Comparison of ENCODE assay signal across 19 cellular contexts in genomic region chr9:93967020-93967803, GRCh38. TPM values are rescaled to one million over a fixed set of nuclear protein-coding genes. Genes with fewer than 3 reads are reported as not detected.
A peak's percentile ranks its signal among the peaks of the same experiment; 100 is the strongest.
DNase-seq lines count a peak whose midpoint lies in the region; ATAC-seq and TF ChIP-seq lines count a peak whose summit lies in the region.
"Had no signal": no experiment of that assay in that cellular context is flagged by ENCODE, and none has a peak within 500 bp of the region (broad histone marks: within the 10 kb centered on the region; RNA-seq: fewer than 3 reads in every experiment).

No MANE protein-coding gene starts in this region.

- H3K4ac ChIP-seq in IMR-90 (ENCODE audit: low read depth, low read length) = no peak overlapping the region

- no peak overlapping the region for H3K27ac Mint-ChIP-seq in glutamatergic neuron (ENCODE audit: unreplicated experiment)

- DNase-seq in Right ventricle myocardium superior (no peak), right cardiac atrium (no peak), IMR-90 (no peak), left lobe of liver (ENCODE audit: low spot score) (peak; percentile 39), glutamatergic neuron (no peak), WERI-Rb-1 (no peak)
- DNase-seq: DMS 273 treated with DMSO at 0.1 percent for 48 hours, GF-D8, NCI-H187, NCI-H2171 treated with DMSO at 0.1 percent for 48 hours, NCI-H510A treated with DMSO at 0.1 percent for 48 hours, NCI-H82, SK-N-SH had no signal

- H3K9me3 ChIP-seq in right cardiac atrium (ENCODE audit: control insufficient read depth, low read length) = no peaks in the 10 kb centered on the region
- H3K9me3 ChIP-seq in IMR-90 (ENCODE audit: control insufficient read depth, insufficient read depth, low read length) = no peaks in the 10 kb centered on the region
- H3K9me3 ChIP-seq in stomach smooth muscle (ENCODE audit: control insufficient read depth in 2 of 2, low read length in 2 of 2) = no peaks in the 10 kb centered on the region
- peaks cover 2% of the 10 kb centered on the region for H3K9me3 ChIP-seq in WERI-Rb-1 (ENCODE audit: severe bottlenecking)
- H3K9me3 ChIP-seq: A549, HAP-1, SK-N-SH had no signal

- H3K4me2 ChIP-seq in IMR-90 (ENCODE audit: low read depth, low read length) = no peak overlapping the region
- H3K4me2 ChIP-seq: A549, SK-N-SH had no signal

- peaks cover 6% of the 10 kb centered on the region for H3K36me3 Mint-ChIP-seq in glutamatergic neuron (ENCODE audit: unreplicated experiment)

- no peak for TF ChIP-seq POLR2A in IMR-90 (IDR thresholded peaks at IDR 0.05; ENCODE audit: low read depth, low read length)

- WGBS in right cardiac atrium = 84% methylated on average over 13 of the region's 13 CpGs
- 80% methylated on average over 1 of the region's 13 CpGs; no CpG with 5 or more reads in 1 of the 2 experiments for WGBS in IMR-90 (ENCODE audit: extremely low coverage in 2 of 2, insufficient read length in 1 of 2), 2 experiments

- peak; percentile 12 for ATAC-seq in Right ventricle myocardium superior (ENCODE audit: poor library complexity)
- ATAC-seq in right cardiac atrium = no peak
- ATAC-seq in IMR-90 (ENCODE audit: low read depth) = no peak
- no peak for ATAC-seq in left lobe of liver
- no peak for ATAC-seq in HG03521 (IDR thresholded peaks at IDR 0.05; ENCODE audit: unreplicated experiment)
- ATAC-seq: A549, K562 had no signal

- H3K14ac ChIP-seq in IMR-90 (replicated peaks; ENCODE audit: low read depth, low read length) = no peak overlapping the region

- BruUV-seq in IMR-90 (replicated peaks; lab: Mats Ljungman, UMichigan) = no TSS peak

- no peaks in the 10 kb centered on the region for H3K9me1 ChIP-seq in IMR-90 (ENCODE audit: insufficient read depth, low read length)

- H3K4me1 ChIP-seq in right cardiac atrium (ENCODE audit: control insufficient read depth, insufficient read depth, low read length) (no peaks in the 10 kb centered on the region), IMR-90 (ENCODE audit: control insufficient read depth, insufficient read depth, low read length) (peaks cover 7% of the 10 kb centered on the region; the same call in 1 of the 2 replicates), stomach smooth muscle (ENCODE audit: control insufficient read depth, insufficient read depth, low read length) (peaks cover 58% of the 10 kb centered on the region)
- H3K4me1 ChIP-seq: HAP-1 had no signal

- no peak overlapping the region for H3K23ac ChIP-seq in IMR-90 (ENCODE audit: low read depth, low read length)

- TF ChIP-seq RAD21 in IMR-90 (IDR thresholded peaks at IDR 0.05; ENCODE audit: low read length) = no peak

- no peak overlapping the region for H3K27ac ChIP-seq in right cardiac atrium (ENCODE audit: low read length)
- no peak overlapping the region for H3K27ac ChIP-seq in IMR-90 (ENCODE audit: insufficient read depth, low read length)
- H3K27ac ChIP-seq in stomach smooth muscle (ENCODE audit: low read length) = peak overlapping the region; percentile 53
- no peak overlapping the region for H3K27ac ChIP-seq in WERI-Rb-1
- H3K27ac ChIP-seq: A549, C4-2B had no signal

- CTCF ChIA-PET in IMR-90 (lab: Yijun Ruan, JAX) = no interaction called here

- POLR2A ChIA-PET in IMR-90 (lab: Charles Lee; ENCODE audit: unreplicated experiment) = no interaction called here

- H4K5ac ChIP-seq in IMR-90 (ENCODE audit: low read depth, low read length) = no peak overlapping the region

- no peak overlapping the region for H2BK20ac ChIP-seq in IMR-90 (ENCODE audit: low read depth, low read length)

- H3K27me3 ChIP-seq in right cardiac atrium (ENCODE audit: control insufficient read depth, insufficient read depth) = no peaks in the 10 kb centered on the region
- H3K27me3 ChIP-seq in IMR-90 (ENCODE audit: control insufficient read depth, insufficient read depth, low read length) = peaks cover 11% of the 10 kb centered on the region
- H3K27me3 ChIP-seq in stomach smooth muscle (ENCODE audit: control insufficient read depth in 1 of 2, insufficient read depth in 2 of 2, low read length in 2 of 2) = no peaks in the 10 kb centered on the region
- peaks cover 4% of the 10 kb centered on the region for H3K27me3 ChIP-seq in WERI-Rb-1 (ENCODE audit: insufficient read depth, low read depth, severe bottlenecking)

- H4K91ac ChIP-seq in IMR-90 (ENCODE audit: insufficient read depth, low read depth, low read length) = no peak overlapping the region

- H2AFZ ChIP-seq in IMR-90 (replicated peaks; ENCODE audit: low read length, poor library complexity) = peak overlapping the region; percentile 21

- no peak overlapping the region for H3K9ac ChIP-seq in IMR-90 (ENCODE audit: low read depth, low read length)
- no peak overlapping the region for H3K9ac ChIP-seq in stomach smooth muscle (ENCODE audit: low read length in 2 of 2)
- H3K9ac ChIP-seq: SK-N-SH had no signal

- H3K27me3 Mint-ChIP-seq in glutamatergic neuron (ENCODE audit: unreplicated experiment) = no peaks in the 10 kb centered on the region

- no peak overlapping the region for H2BK120ac ChIP-seq in IMR-90 (ENCODE audit: low read depth, low read length)

- no peaks in the 10 kb centered on the region for H3K79me1 ChIP-seq in IMR-90 (ENCODE audit: low read depth in 1 of 2, low read length in 2 of 2)

- peak overlapping the region; percentile 37 for H2AK9ac ChIP-seq in IMR-90 (replicated peaks; ENCODE audit: low read depth, low read length, poor library complexity)

- H3K36me3 ChIP-seq in IMR-90 (ENCODE audit: control insufficient read depth, insufficient read depth, low read length) = no peaks in the 10 kb centered on the region
- H3K36me3 ChIP-seq in stomach smooth muscle (ENCODE audit: control insufficient read depth in 2 of 2, insufficient read depth in 2 of 2, low read length in 2 of 2) = peaks cover 18 to 31% of the 10 kb centered on the region in 2 donors
- H3K36me3 ChIP-seq in WERI-Rb-1 = no peaks in the 10 kb centered on the region
- H3K36me3 ChIP-seq: HAP-1 had no signal

- H2BK15ac ChIP-seq in IMR-90 (ENCODE audit: low read depth, low read length) = no peak overlapping the region

- peaks cover 3% of the 10 kb centered on the region for H3K9me3 Mint-ChIP-seq in glutamatergic neuron (ENCODE audit: unreplicated experiment)

- dilution Hi-C loops in IMR-90 (cut with HindIII; ENCODE audit: low sequenced_read_pairs, unreplicated experiment) = no loop called here

- H3K4me3 ChIP-seq in right cardiac atrium (ENCODE audit: low read length) (no peak overlapping the region), IMR-90 (ENCODE audit: insufficient read depth, low read depth, low read length) (no peak overlapping the region), stomach smooth muscle (ENCODE audit: low read length in 2 of 2) (no peak overlapping the region), WERI-Rb-1 (ENCODE audit: low read depth, low read length) (no peak overlapping the region)
- H3K4me3 ChIP-seq: A549, HAP-1, K562 had no signal

- in situ Hi-C loops in IMR-90 (cut with MboI; ENCODE audit: low sequenced_read_pairs) = loop anchor here (25.0 kb wide), 2 partner anchors 555 to 805 kb away; no protein-coding TSS in a partner anchor

- H4K20me1 ChIP-seq in IMR-90 (ENCODE audit: insufficient read depth, low read length) = no peaks in the 10 kb centered on the region

- no peak overlapping the region for H2BK5ac ChIP-seq in IMR-90 (ENCODE audit: low read depth, low read length, poor library complexity, severe bottlenecking)

- no peak overlapping the region for H3K56ac ChIP-seq in IMR-90 (ENCODE audit: extremely low read depth, insufficient read depth, low read length)

- TF ChIP-seq CTCF in IMR-90 (conservative IDR thresholded peaks at IDR 0.05; ENCODE audit: low read depth, low read length) = no peak
- TF ChIP-seq CTCF in glutamatergic neuron (IDR thresholded peaks at IDR 0.05; ENCODE audit: partially characterized antibody, unreplicated experiment) = no peak
- TF ChIP-seq CTCF in WERI-Rb-1 (IDR thresholded peaks at IDR 0.05; ENCODE audit: low read depth, low read length) = no peak

- no peak overlapping the region for H3K18ac ChIP-seq in IMR-90 (ENCODE audit: low read depth, low read length)

- no peak overlapping the region for H3K4me3 Mint-ChIP-seq in glutamatergic neuron (ENCODE audit: unreplicated experiment)

- H2AK5ac ChIP-seq in IMR-90 (ENCODE audit: low read depth, low read length) = no peak overlapping the region

- no peak overlapping the region for H4K8ac ChIP-seq in IMR-90 (ENCODE audit: low read depth in 2 of 2, low read length in 2 of 2)

- intact Hi-C loops in Right ventricle myocardium superior (cut with DNase I) (no loop called here), right cardiac atrium (cut with DNase I) (loop anchor here in 1 of 4 donors (10.0 kb wide), 1 partner anchor 142 kb away; no protein-coding TSS in a partner anchor), IMR-90 (cut with micrococcal nuclease) (loop anchor here (10.0 kb wide), 1 partner anchor 802 kb away; no protein-coding TSS in a partner anchor)

- no peaks in the 10 kb centered on the region for H3K4me1 Mint-ChIP-seq in glutamatergic neuron (ENCODE audit: low read depth, unreplicated experiment)

TF ChIP-seq in IMR-90, 13 proteins besides CTCF, POLR2A, EP300 and RAD21 (continues in another document):
- no peak for TF ChIP-seq NFE2L2 (IDR thresholded peaks at IDR 0.05; ENCODE audit: low read depth, low read length)
- TF ChIP-seq RFX5 (IDR thresholded peaks at IDR 0.05; ENCODE audit: low read depth, low read length) = no peak
- TF ChIP-seq RCOR1 (IDR thresholded peaks at IDR 0.05; ENCODE audit: insufficient replicate concordance, low read length) = no peak
- no peak for TF ChIP-seq CHD1 (IDR thresholded peaks at IDR 0.05; ENCODE audit: low read depth, low read length)
- no peak for TF ChIP-seq MAZ (IDR thresholded peaks at IDR 0.05; ENCODE audit: borderline replicate concordance, low read depth, low read length)
- no peak for TF ChIP-seq ELK1 (IDR thresholded peaks at IDR 0.05; ENCODE audit: borderline replicate concordance, low read depth, low read length)
- TF ChIP-seq BHLHE40 (IDR thresholded peaks at IDR 0.05; ENCODE audit: low read depth, low read length) = no peak
- TF ChIP-seq CEBPB (IDR thresholded peaks at IDR 0.05; ENCODE audit: low read depth, low read length) = no peak

RNA-seq across cellular contexts. Expression of gene BARX1, which starts 12.1 kb away (rescaled TPM):
- total RNA-seq in Right ventricle myocardium superior = not detected
- total RNA-seq in right cardiac atrium = not detected
- not detected for polyA plus RNA-seq in right cardiac atrium
- not detected in 2 replicates for total RNA-seq in IMR-90 (2012; rRNA removed)
- polyA plus RNA-seq in IMR-90 (2012; rRNA removed) = not detected in 2 replicates
- 0.03 TPM in 1 of 2 replicates, not detected in the other for polyA plus RNA-seq in IMR-90 (2012; cell fraction: cytosol; rRNA removed)
- not detected in 2 replicates for polyA plus RNA-seq in IMR-90 (2012; cell fraction: nucleus; rRNA removed; ENCODE audit: low replicate concordance)
- total RNA-seq in left lobe of liver = not detected
- total RNA-seq in glutamatergic neuron (ENCODE audit: unreplicated experiment) = 6.9 TPM
- polyA plus RNA-seq: K562, SK-N-SH had no signal
